In the genomic region with DNA sequence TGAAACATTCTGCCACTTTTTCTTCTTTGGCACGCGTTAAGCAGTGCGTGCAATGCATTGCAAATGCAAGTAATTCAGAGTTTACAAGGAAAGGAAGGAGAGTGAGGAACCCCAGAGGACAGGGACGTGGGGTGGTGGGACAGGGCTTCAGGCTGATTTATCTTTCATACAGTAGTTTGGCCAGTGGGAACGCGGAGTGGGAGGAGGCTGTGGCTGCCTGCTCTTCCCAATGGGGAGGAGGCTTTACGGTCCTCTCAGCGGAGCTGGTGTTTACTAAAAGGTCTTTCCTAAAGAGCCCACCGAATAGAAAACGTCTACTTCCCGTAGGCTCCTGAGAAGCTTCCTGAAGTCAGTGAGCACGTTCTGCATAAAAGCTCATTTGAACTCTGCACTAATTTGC, we compare ENCODE assay signal across 14 cellular contexts.
DNase-seq lines count a peak whose midpoint lies in the region; ATAC-seq and TF ChIP-seq lines count a peak whose summit lies in the region.
"Had no signal": no experiment of that assay in that cellular context is flagged by ENCODE, and none has a peak within 500 bp of the region (broad histone marks: within the 10 kb centered on the region; RNA-seq: fewer than 3 reads in every experiment).

No MANE protein-coding gene starts in this region.

- no peak overlapping the region for H3K9ac ChIP-seq in MM.1S (ENCODE audit: low read length)

- H3K27me3 ChIP-seq in GM23338 (ENCODE audit: insufficient read depth) (no peaks in the 10 kb centered on the region), MM.1S (replicated peaks; ENCODE audit: insufficient read depth, low read length) (no peaks in the 10 kb centered on the region)

- TF ChIP-seq CTCF in GM23338 (conservative IDR thresholded peaks at IDR 0.05; ENCODE audit: low read depth in 2 of 2) (no peak), MM.1S (IDR thresholded peaks at IDR 0.05; ENCODE audit: low read length) (no peak)

- H4K20me1 ChIP-seq in GM23338 (replicated peaks; ENCODE audit: insufficient read depth) (no peaks in the 10 kb centered on the region), MM.1S (ENCODE audit: insufficient read depth, low read length) (no peaks in the 10 kb centered on the region)

- no peaks in the 10 kb centered on the region for H3K9me2 ChIP-seq in GM23338 (ENCODE audit: insufficient read depth)
- H3K9me2 ChIP-seq in MM.1S (replicated peaks; ENCODE audit: insufficient read depth, low read length), result no peaks in the 10 kb centered on the region

- peaks cover 20% of the 10 kb centered on the region for H3K4me1 Mint-ChIP-seq in GM23338
- H3K4me1 Mint-ChIP-seq: B cell; CD4-positive, alpha-beta memory T cell had no signal

- no peak overlapping the region for H3K27ac Mint-ChIP-seq in GM23338
- H3K27ac Mint-ChIP-seq: B cell; CD4-positive, alpha-beta memory T cell had no signal

- H3K27ac ChIP-seq in GM23338 (ENCODE audit: low read depth), result no peak overlapping the region
- H3K27ac ChIP-seq in cingulate gyrus (ENCODE audit: low read depth, low read length), result peak overlapping the region; percentile 5
- H3K27ac ChIP-seq in substantia nigra (ENCODE audit: low read depth, low read length, poor library complexity, severe bottlenecking), result peak overlapping the region; percentile 39
- H3K27ac ChIP-seq in MM.1S (ENCODE audit: low read length), result no peak overlapping the region

- no peak overlapping the region for H3K4me3 Mint-ChIP-seq in GM23338
- H3K4me3 Mint-ChIP-seq: B cell; CD4-positive, alpha-beta memory T cell had no signal

- H3K36me3 ChIP-seq in GM23338 (ENCODE audit: insufficient read depth) (no peaks in the 10 kb centered on the region; the same call in 1 of the 2 replicates), MM.1S (replicated peaks; ENCODE audit: insufficient read depth, low read length) (no peaks in the 10 kb centered on the region)

- H3K4me2 ChIP-seq in GM23338 (no peak overlapping the region), MM.1S (ENCODE audit: low read depth, low read length) (no peak overlapping the region)

- H3F3A ChIP-seq in GM23338 (replicated peaks; ENCODE audit: low read depth) (no peaks in the 10 kb centered on the region), MM.1S (ENCODE audit: insufficient read depth, low read length) (no peaks in the 10 kb centered on the region)

- H3K9me3 Mint-ChIP-seq in GM23338, result no peaks in the 10 kb centered on the region

- peaks cover 2% of the 10 kb centered on the region for H3K27me3 Mint-ChIP-seq in GM23338 (ENCODE audit: insufficient read depth, low read depth, poor library complexity)
- H3K27me3 Mint-ChIP-seq: B cell; CD4-positive, alpha-beta memory T cell had no signal

- H3K36me3 Mint-ChIP-seq in GM23338 (ENCODE audit: low read depth), result no peaks in the 10 kb centered on the region
- H3K36me3 Mint-ChIP-seq: CD4-positive, alpha-beta memory T cell had no signal

- DNase-seq in GM23338 (ENCODE audit: low spot score), result no peak
- DNase-seq in left kidney (ENCODE audit: low read depth, low spot score), result peak; percentile 18
- peak in 8 of 49 donors; percentile 20 to 49 (median 32) for DNase-seq in substantia nigra (lab: John Stamatoyannopoulos, UW)
- DNase-seq in MM.1S, result no peak
- DNase-seq in GDM1 (lab: John Stamatoyannopoulos, UW), result no peak
- DNase-seq in RPMI8226, result no peak
- DNase-seq: 8988T; ACHN; CD4-positive, alpha-beta memory T cell; DND-41; GF-D8 had no signal

- H3K4me1 ChIP-seq in GM23338 (ENCODE audit: insufficient read depth) (no peaks in the 10 kb centered on the region), MM.1S (ENCODE audit: low read length) (no peaks in the 10 kb centered on the region)

- H3K79me2 ChIP-seq in GM23338 (replicated peaks; ENCODE audit: insufficient read depth), result no peaks in the 10 kb centered on the region
- H3K79me2 ChIP-seq in MM.1S (ENCODE audit: low read length), result no peaks in the 10 kb centered on the region

- H2AFZ ChIP-seq in GM23338 (no peak overlapping the region), MM.1S (ENCODE audit: low read length) (no peak overlapping the region)

- no peaks in the 10 kb centered on the region for H3K9me3 ChIP-seq in MM.1S (replicated peaks; ENCODE audit: insufficient read depth, low read length)

- no peak overlapping the region for H3K4me3 ChIP-seq in GM23338
- H3K4me3 ChIP-seq in MM.1S (ENCODE audit: low read length), result no peak overlapping the region

- ATAC-seq in GM23338, result peak; percentile 56
- ATAC-seq in HG03457 (IDR thresholded peaks at IDR 0.05; ENCODE audit: unreplicated experiment), result no peak

TF ChIP-seq in GM23338, 12 proteins besides CTCF, POLR2A, EP300 and RAD21:
- TF ChIP-seq, protein P1, sequence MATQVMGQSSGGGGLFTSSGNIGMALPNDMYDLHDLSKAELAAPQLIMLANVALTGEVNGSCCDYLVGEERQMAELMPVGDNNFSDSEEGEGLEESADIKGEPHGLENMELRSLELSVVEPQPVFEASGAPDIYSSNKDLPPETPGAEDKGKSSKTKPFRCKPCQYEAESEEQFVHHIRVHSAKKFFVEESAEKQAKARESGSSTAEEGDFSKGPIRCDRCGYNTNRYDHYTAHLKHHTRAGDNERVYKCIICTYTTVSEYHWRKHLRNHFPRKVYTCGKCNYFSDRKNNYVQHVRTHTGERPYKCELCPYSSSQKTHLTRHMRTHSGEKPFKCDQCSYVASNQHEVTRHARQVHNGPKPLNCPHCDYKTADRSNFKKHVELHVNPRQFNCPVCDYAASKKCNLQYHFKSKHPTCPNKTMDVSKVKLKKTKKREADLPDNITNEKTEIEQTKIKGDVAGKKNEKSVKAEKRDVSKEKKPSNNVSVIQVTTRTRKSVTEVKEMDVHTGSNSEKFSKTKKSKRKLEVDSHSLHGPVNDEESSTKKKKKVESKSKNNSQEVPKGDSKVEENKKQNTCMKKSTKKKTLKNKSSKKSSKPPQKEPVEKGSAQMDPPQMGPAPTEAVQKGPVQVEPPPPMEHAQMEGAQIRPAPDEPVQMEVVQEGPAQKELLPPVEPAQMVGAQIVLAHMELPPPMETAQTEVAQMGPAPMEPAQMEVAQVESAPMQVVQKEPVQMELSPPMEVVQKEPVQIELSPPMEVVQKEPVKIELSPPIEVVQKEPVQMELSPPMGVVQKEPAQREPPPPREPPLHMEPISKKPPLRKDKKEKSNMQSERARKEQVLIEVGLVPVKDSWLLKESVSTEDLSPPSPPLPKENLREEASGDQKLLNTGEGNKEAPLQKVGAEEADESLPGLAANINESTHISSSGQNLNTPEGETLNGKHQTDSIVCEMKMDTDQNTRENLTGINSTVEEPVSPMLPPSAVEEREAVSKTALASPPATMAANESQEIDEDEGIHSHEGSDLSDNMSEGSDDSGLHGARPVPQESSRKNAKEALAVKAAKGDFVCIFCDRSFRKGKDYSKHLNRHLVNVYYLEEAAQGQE (IDR thresholded peaks at IDR 0.05; ENCODE audit: unreplicated experiment), result no peak
- TF ChIP-seq ZNF331 (CRISPR knock-in tag; IDR thresholded peaks at IDR 0.05; ENCODE audit: low read depth) (no peak), ZNF114 (CRISPR knock-in tag; IDR thresholded peaks at IDR 0.05) (no peak), NANOG (IDR thresholded peaks at IDR 0.05; ENCODE audit: borderline replicate concordance) (no peak), STAT1 (IDR thresholded peaks at IDR 0.05; ENCODE audit: unreplicated experiment) (no peak)

Comparison
In these comparisons a context has a peak if more than half of its experiments do, and no peak if none do; other contexts are left out.
1. H3K27ac ChIP-seq: peak in cingulate gyrus (single experiment) and substantia nigra (single experiment); none in GM23338 (single experiment) and MM.1S (single experiment).